ENCODE assay signal across 8 cellular contexts in the genomic region with DNA sequence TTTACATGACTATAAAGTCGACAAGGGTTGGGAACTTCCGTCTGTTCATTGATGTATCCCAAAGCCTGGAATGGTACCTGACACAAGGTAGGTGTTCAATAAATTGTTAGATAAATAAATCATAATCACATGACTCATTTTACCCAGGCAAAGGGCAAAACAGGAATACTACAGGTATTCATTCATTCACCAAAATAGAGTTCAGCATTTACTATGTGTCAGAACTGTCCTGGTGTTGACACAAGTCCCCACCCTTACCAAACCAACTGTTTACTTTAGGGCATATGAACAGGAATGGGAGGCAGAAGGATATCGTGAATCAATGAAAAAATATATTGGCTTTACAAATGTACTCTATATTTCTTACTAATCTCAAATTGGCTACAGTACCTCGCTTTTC. TPM values are rescaled to one million over a fixed set of nuclear protein-coding genes. Genes with fewer than 3 reads are reported as not detected.
A peak's percentile ranks its signal among the peaks of the same experiment; 100 is the strongest.
DNase-seq lines count a peak whose midpoint lies in the region; ATAC-seq, FAIRE-seq and TF ChIP-seq lines count a peak whose summit lies in the region.

No MANE protein-coding gene starts in this region.

- no peak for TF ChIP-seq POLR2A in upper lobe of left lung (IDR thresholded peaks at IDR 0.05)

- DNase-seq in activated naive CD4-positive, alpha-beta T cell treated with anti-CD3 and anti-CD28 coated beads, Interleukin-2, amount 50 U/mL, for 16 hours: no peak
- DNase-seq in astrocyte of the spinal cord (ENCODE audit: low read depth, low spot score) (no peak), lower lobe of right lung (no peak), upper lobe of left lung (no peak), D721Med (ENCODE audit: insufficient read length, low spot score) (no peak), RPMI8226 (no peak), hippocampal formation (lab: John Stamatoyannopoulos, UW) (no peak)

- peak overlapping the region; percentile 99 for H3K4me3 Mint-ChIP-seq in activated naive CD4-positive, alpha-beta T cell treated with anti-CD3 and anti-CD28 coated beads, Interleukin-2, amount 50 U/mL, for 24 hours

- H3K27ac ChIP-seq in lower lobe of right lung (peak overlapping the region; percentile 86), upper lobe of left lung (peak overlapping the region in 3 of 4 donors; percentile 75 to 86 (median 79))

- peaks cover 8% of the 10 kb centered on the region for H3K36me3 ChIP-seq in lower lobe of right lung
- peaks cover 0 to 2% (median 0%) of the 10 kb centered on the region in 4 donors for H3K36me3 ChIP-seq in upper lobe of left lung

- in situ Hi-C loops in astrocyte of the spinal cord (cut with HindIII; ENCODE audit: low sequenced_read_pairs): no loop called here

- TF ChIP-seq CTCF in astrocyte of the spinal cord (IDR thresholded peaks at IDR 0.05; ENCODE audit: low read depth, low read length) (no peak), lower lobe of right lung (IDR thresholded peaks at IDR 0.05) (no peak), upper lobe of left lung (IDR thresholded peaks at IDR 0.05) (no peak), D721Med (IDR thresholded peaks at IDR 0.05; ENCODE audit: insufficient read depth, missing control alignments) (no peak)

- H3K4me1 ChIP-seq in lower lobe of right lung: peaks cover 11% of the 10 kb centered on the region
- peaks cover 7 to 16% (median 13%) of the 10 kb centered on the region in 4 donors for H3K4me1 ChIP-seq in upper lobe of left lung

- no peak for TF ChIP-seq EP300 in upper lobe of left lung (IDR thresholded peaks at IDR 0.05)

- H3K4me1 Mint-ChIP-seq in activated naive CD4-positive, alpha-beta T cell treated with anti-CD3 and anti-CD28 coated beads, Interleukin-2, amount 50 U/mL, for 24 hours: peaks cover 43% of the 10 kb centered on the region

- H3K9me3 ChIP-seq in lower lobe of right lung (no peaks in the 10 kb centered on the region), upper lobe of left lung (no peaks in the 10 kb centered on the region)

- ATAC-seq in lower lobe of right lung (peak in 1 of 2 donors; percentile 52), upper lobe of left lung (ENCODE audit: low FRiP score in 2 of 2) (no peak)

- no peaks in the 10 kb centered on the region for H3K9me3 Mint-ChIP-seq in activated naive CD4-positive, alpha-beta T cell treated with anti-CD3 and anti-CD28 coated beads, Interleukin-2, amount 50 U/mL, for 24 hours

- no peak for FAIRE-seq in D721Med (lab: Jason Lieb, UNC)

- H3K27me3 Mint-ChIP-seq in activated naive CD4-positive, alpha-beta T cell treated with anti-CD3 and anti-CD28 coated beads, Interleukin-2, amount 50 U/mL, for 24 hours: peaks cover 2% of the 10 kb centered on the region

- no peaks in the 10 kb centered on the region for H3K36me3 Mint-ChIP-seq in activated naive CD4-positive, alpha-beta T cell treated with anti-CD3 and anti-CD28 coated beads, Interleukin-2, amount 50 U/mL, for 24 hours

- intact Hi-C loops in lower lobe of right lung (cut with DNase I): no loop called here

- H3K27me3 ChIP-seq in lower lobe of right lung (ENCODE audit: low read depth): no peaks in the 10 kb centered on the region
- no peaks in the 10 kb centered on the region for H3K27me3 ChIP-seq in upper lobe of left lung

- peak overlapping the region; percentile 75 for H3K4me3 ChIP-seq in astrocyte of the spinal cord (ENCODE audit: low read depth, low read length)
- peak overlapping the region; percentile 80 for H3K4me3 ChIP-seq in lower lobe of right lung
- peak overlapping the region; percentile 40 to 80 (median 70) for H3K4me3 ChIP-seq in upper lobe of left lung

- H3K27ac Mint-ChIP-seq in activated naive CD4-positive, alpha-beta T cell treated with anti-CD3 and anti-CD28 coated beads, Interleukin-2, amount 50 U/mL, for 24 hours: peak overlapping the region; percentile 97

- 52 to 54% methylated on average over 4 of the region's 4 CpGs for WGBS in upper lobe of left lung, 2 donors

RNA-seq across cellular contexts. Expression of a gene that starts 0.7 kb away (rescaled TPM):
- total RNA-seq in lower lobe of right lung (18.1 TPM), upper lobe of left lung (10 to 100 TPM in 4 of 6 donors, 1 to 10 TPM in 1, under 1 TPM in 1; 1.00 to 21.0 (median 13.2) TPM)

RNA-seq across cellular contexts. Expression of a gene that starts 57.8 kb away (rescaled TPM):
- 48.0 TPM for total RNA-seq in lower lobe of right lung
- 10 to 100 TPM in 5 of 6 donors, 1 to 10 TPM in 1; 7.3 to 45.1 (median 33.5) TPM for total RNA-seq in upper lobe of left lung
